Comparison of ENCODE assay signal across 9 cellular contexts in genomic region chr13:28495586-28496564, GRCh38. TPM values are rescaled to one million over a fixed set of nuclear protein-coding genes. Genes with fewer than 3 reads are reported as not detected.
DNase-seq lines count a peak whose midpoint lies in the region; ATAC-seq and TF ChIP-seq lines count a peak whose summit lies in the region.
"Had no signal": no experiment of that assay in that cellular context is flagged by ENCODE, and none has a peak within 500 bp of the region (broad histone marks: within the 10 kb centered on the region; RNA-seq: fewer than 3 reads in every experiment).

No MANE protein-coding gene starts in this region.

- H3K9me2 ChIP-seq in Loucy (replicated peaks; ENCODE audit: low read depth, low read length) (no peaks in the 10 kb centered on the region), neural cell (ENCODE audit: insufficient read depth, low read length) (no peaks in the 10 kb centered on the region)

- peaks cover 22% of the 10 kb centered on the region for H3K4me1 Mint-ChIP-seq in dendritic cell treated with granulocyte-macrophage colony-stimulating factor and Interleukin-4, amounts not matched to agents 40 ng/mL and 50 ng/mL, for 4 days (ENCODE audit: low read depth)

- peaks cover 21 to 50% (median 41%) of the 10 kb centered on the region in 10 experiments for H3K4me1 ChIP-seq in BLaER1 treated with 17β-estradiol and CSF1 and Interleukin-3, amounts not matched to agents 10 nM and 100 nM
- peaks cover 66% of the 10 kb centered on the region for H3K4me1 ChIP-seq in Loucy (ENCODE audit: insufficient read depth, low read length, poor library complexity, severe bottlenecking)

- TF ChIP-seq EP300 in neural cell (conservative IDR thresholded peaks at IDR 0.05; ENCODE audit: poor library complexity, severe bottlenecking): no peak

- TF ChIP-seq CTCF in Loucy (conservative IDR thresholded peaks at IDR 0.05; ENCODE audit: low read length) (no peak), neural cell (IDR thresholded peaks at IDR 0.05; ENCODE audit: poor library complexity, severe bottlenecking) (no peak)

- intact Hi-C loops in dendritic cell treated with granulocyte-macrophage colony-stimulating factor and Interleukin-4, amounts not matched to agents 40 ng/mL and 50 ng/mL, for 4 days (cut with micrococcal nuclease): loop anchor here (5.0 kb wide), 1 partner anchor 36 kb away; no protein-coding TSS in a partner anchor

- H3K36me3 Mint-ChIP-seq in dendritic cell treated with granulocyte-macrophage colony-stimulating factor and Interleukin-4, amounts not matched to agents 40 ng/mL and 50 ng/mL, for 4 days (ENCODE audit: low read depth): no peaks in the 10 kb centered on the region

- no peak for TF ChIP-seq RAD21 in neural cell (conservative IDR thresholded peaks at IDR 0.05)

- ATAC-seq in HG02970 (IDR thresholded peaks at IDR 0.05; ENCODE audit: low FRiP score, unreplicated experiment): no peak
- ATAC-seq in activated CD4-positive, CD25-positive, alpha-beta regulatory T cell treated with anti-CD3 and anti-CD28 coated beads, Interleukin-2, amount 50 U/mL, for 24 hours: no peak

- peak overlapping the region in 10 of 11 experiments; percentile 68 to 89 (median 86); a peak in 20 of 22 replicates for H3K27ac ChIP-seq in BLaER1 treated with 17β-estradiol and CSF1 and Interleukin-3, amounts not matched to agents 10 nM and 100 nM
- H3K27ac ChIP-seq in neural cell (ENCODE audit: low read length): no peak overlapping the region

- H3K9ac ChIP-seq in BLaER1 treated with 17β-estradiol and CSF1 and Interleukin-3, amounts not matched to agents 10 nM and 100 nM: peak overlapping the region; percentile 76 to 96 (median 91); a peak in 20 of 22 replicates
- H3K9ac ChIP-seq in Loucy (ENCODE audit: low read depth, low read length, poor library complexity, severe bottlenecking): peak overlapping the region; percentile 88
- no peak overlapping the region for H3K9ac ChIP-seq in neural cell (ENCODE audit: low read length)

- peak overlapping the region; percentile 77 for H3K4me3 Mint-ChIP-seq in dendritic cell treated with granulocyte-macrophage colony-stimulating factor and Interleukin-4, amounts not matched to agents 40 ng/mL and 50 ng/mL, for 4 days

- no peaks in the 10 kb centered on the region for H3K9me3 Mint-ChIP-seq in dendritic cell treated with granulocyte-macrophage colony-stimulating factor and Interleukin-4, amounts not matched to agents 40 ng/mL and 50 ng/mL, for 4 days

- peak overlapping the region; percentile 87 to 100 (median 96) for H3K4me2 ChIP-seq in BLaER1 treated with 17β-estradiol and CSF1 and Interleukin-3, amounts not matched to agents 10 nM and 100 nM
- H3K4me2 ChIP-seq in Loucy (ENCODE audit: low read depth, low read length, poor library complexity, severe bottlenecking) (peak overlapping the region; percentile 97), neural cell (ENCODE audit: low read length) (no peak overlapping the region)

- H2AFZ ChIP-seq in Loucy (ENCODE audit: low read length): peak overlapping the region; percentile 56; the same call in 1 of the 2 replicates
- no peak overlapping the region for H2AFZ ChIP-seq in neural cell (ENCODE audit: low read depth, low read length)

- H3K4me3 ChIP-seq in BLaER1 treated with 17β-estradiol and CSF1 and Interleukin-3, amounts not matched to agents 10 nM and 100 nM: peak overlapping the region; percentile 68 to 97 (median 87)
- H3K4me3 ChIP-seq in Loucy (ENCODE audit: low read length, poor library complexity, severe bottlenecking): peak overlapping the region; percentile 86
- peak overlapping the region; percentile 67 for H3K4me3 ChIP-seq in neural cell (ENCODE audit: low read length)

- H3K9me3 ChIP-seq in BLaER1 treated with 17β-estradiol and CSF1 and Interleukin-3, amounts not matched to agents 10 nM and 100 nM (replicated peaks in 1 of 11): no peaks in the 10 kb centered on the region
- no peaks in the 10 kb centered on the region for H3K9me3 ChIP-seq in Loucy (ENCODE audit: insufficient read depth, low read depth, low read length)
- H3K9me3 ChIP-seq in neural cell (ENCODE audit: low read length): no peaks in the 10 kb centered on the region

- peaks cover 72% of the 10 kb centered on the region for H3K27me3 Mint-ChIP-seq in dendritic cell treated with granulocyte-macrophage colony-stimulating factor and Interleukin-4, amounts not matched to agents 40 ng/mL and 50 ng/mL, for 4 days

- peaks cover 46 to 68% (median 56%) of the 10 kb centered on the region in 11 experiments for H3K27me3 ChIP-seq in BLaER1 treated with 17β-estradiol and CSF1 and Interleukin-3, amounts not matched to agents 10 nM and 100 nM
- no peaks in the 10 kb centered on the region for H3K27me3 ChIP-seq in Loucy (ENCODE audit: insufficient read depth, low read length, poor library complexity, severe bottlenecking)
- H3K27me3 ChIP-seq in neural cell (ENCODE audit: insufficient read depth, low read depth, low read length): peaks cover 65% of the 10 kb centered on the region

- no peak for DNase-seq in NCI-H510A treated with DMSO at 0.1 percent for 48 hours (lab: John Stamatoyannopoulos, UW)
- no peak for DNase-seq in amniotic stem cell (lab: John Stamatoyannopoulos, UW)
- DNase-seq: T-helper 9 cell had no signal

- H3F3A ChIP-seq in Loucy (ENCODE audit: low read depth) (peaks cover 18% of the 10 kb centered on the region), neural cell (ENCODE audit: insufficient read depth, low read length, poor library complexity, severe bottlenecking) (no peaks in the 10 kb centered on the region)

- no peak overlapping the region for H3K27ac Mint-ChIP-seq in dendritic cell treated with granulocyte-macrophage colony-stimulating factor and Interleukin-4, amounts not matched to agents 40 ng/mL and 50 ng/mL, for 4 days

- peaks cover 0 to 3% (median 0%) of the 10 kb centered on the region in 11 experiments; a peak in 2 of 22 replicates for H3K36me3 ChIP-seq in BLaER1 treated with 17β-estradiol and CSF1 and Interleukin-3, amounts not matched to agents 10 nM and 100 nM
- H3K36me3 ChIP-seq in Loucy (ENCODE audit: insufficient read depth, low read length) (no peaks in the 10 kb centered on the region), neural cell (ENCODE audit: insufficient read depth, low read length) (no peaks in the 10 kb centered on the region)

- H3K79me2 ChIP-seq in Loucy (ENCODE audit: insufficient read depth, low read length) (peaks cover 40% of the 10 kb centered on the region), neural cell (replicated peaks; ENCODE audit: insufficient read depth, low read length) (no peaks in the 10 kb centered on the region)

- peaks cover 0 to 48% (median 36%) of the 10 kb centered on the region in 11 experiments; a peak in 18 of 22 replicates for H4K20me1 ChIP-seq in BLaER1 treated with 17β-estradiol and CSF1 and Interleukin-3, amounts not matched to agents 10 nM and 100 nM
- H4K20me1 ChIP-seq in Loucy (ENCODE audit: insufficient read depth, low read length, poor library complexity, severe bottlenecking): peaks cover 37% of the 10 kb centered on the region
- no peaks in the 10 kb centered on the region for H4K20me1 ChIP-seq in neural cell (ENCODE audit: insufficient read depth)

TF ChIP-seq in neural cell, 6 proteins besides CTCF, POLR2A, EP300 and RAD21:
- TF ChIP-seq SMC3 (conservative IDR thresholded peaks at IDR 0.05; ENCODE audit: poor library complexity) (no peak), REST (IDR thresholded peaks at IDR 0.05; ENCODE audit: borderline replicate concordance) (no peak), MXI1 (conservative IDR thresholded peaks at IDR 0.05; ENCODE audit: poor library complexity, severe bottlenecking) (no peak), TAF1 (IDR thresholded peaks at IDR 0.05; ENCODE audit: low read depth) (no peak), EZH2 (IDR thresholded peaks at IDR 0.05; ENCODE audit: borderline replicate concordance, insufficient read depth, low read length, poor library complexity, severe bottlenecking) (no peak), POLR2AphosphoS5 (IDR thresholded peaks at IDR 0.05) (no peak)

RNA-seq across cellular contexts. Expression of gene FLT1, which starts 0.9 kb away (rescaled TPM):
- polyA plus RNA-seq in neural cell: not detected in 2 replicates
- not detected in 2 replicates for polyA minus RNA-seq in neural cell
